10 cellular contexts compared by ENCODE assay signal in the genomic region with DNA sequence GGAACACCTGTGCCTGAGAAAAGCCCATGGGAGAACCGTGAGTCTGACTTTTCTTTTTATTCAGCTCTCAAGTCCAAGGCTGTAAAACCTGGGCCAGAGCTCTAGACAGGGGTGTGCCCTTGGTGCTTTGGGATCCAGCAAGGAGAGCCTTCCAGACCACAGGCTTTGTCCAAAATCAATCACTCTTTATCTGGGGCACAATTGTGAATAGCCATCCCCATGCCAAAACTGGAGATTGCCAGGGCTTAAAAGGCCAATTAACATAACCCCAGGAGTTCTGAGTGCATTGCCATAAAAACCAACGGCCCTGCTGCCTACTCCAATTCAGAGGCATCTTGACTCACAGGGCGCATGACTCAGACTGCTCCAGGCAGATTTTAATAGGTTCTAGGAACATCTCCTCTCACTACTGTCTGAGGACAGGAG.
A peak's percentile ranks its signal among the peaks of the same experiment; 100 is the strongest.
DNase-seq lines count a peak whose midpoint lies in the region; ATAC-seq and TF ChIP-seq lines count a peak whose summit lies in the region.
"Had no signal": no experiment of that assay in that cellular context is flagged by ENCODE, and none has a peak within 500 bp of the region (broad histone marks: within the 10 kb centered on the region; RNA-seq: fewer than 3 reads in every experiment).

No MANE protein-coding gene starts in this region.

- no peak for TF ChIP-seq CTCF in 22Rv1 (IDR thresholded peaks at IDR 0.05)
- no peak for TF ChIP-seq CTCF in foreskin fibroblast (IDR thresholded peaks at IDR 0.05; ENCODE audit: low read depth, low read length)
- TF ChIP-seq CTCF in right lobe of liver (IDR thresholded peaks at IDR 0.05) = no peak

- TF ChIP-seq POLR2A in right lobe of liver (IDR thresholded peaks at IDR 0.05) = no peak

- no peak overlapping the region for H3K4me3 ChIP-seq in foreskin fibroblast (ENCODE audit: low read depth in 1 of 2, low read length in 2 of 2)
- H3K4me3 ChIP-seq in right lobe of liver = no peak overlapping the region
- H3K4me3 ChIP-seq: BLaER1 treated with 17β-estradiol and CSF1 and Interleukin-3, amounts not matched to agents 10 nM and 100 nM had no signal

- H3K27ac ChIP-seq in 22Rv1 (peak overlapping the region; percentile 54), right lobe of liver (no peak overlapping the region)
- H3K27ac ChIP-seq: BLaER1 treated with 17β-estradiol and CSF1 and Interleukin-3, amounts not matched to agents 10 nM and 100 nM had no signal

- 67% methylated on average over 2 of the region's 3 CpGs for WGBS in right lobe of liver (ENCODE audit: insufficient coverage, low coverage, low lambda C conversion rate, missing lambda C conversion rate)

- intact Hi-C loops in right lobe of liver (cut with DNase I) = no loop called here

- ATAC-seq in HG03378 (IDR thresholded peaks at IDR 0.05; ENCODE audit: unreplicated experiment) (no peak), right lobe of liver (no peak), GM21367 (IDR thresholded peaks at IDR 0.05; ENCODE audit: unreplicated experiment) (no peak)

- no peaks in the 10 kb centered on the region for H3K36me3 ChIP-seq in right lobe of liver
- H3K36me3 ChIP-seq: BLaER1 treated with 17β-estradiol and CSF1 and Interleukin-3, amounts not matched to agents 10 nM and 100 nM had no signal

- no peaks in the 10 kb centered on the region for H3K9me3 ChIP-seq in right lobe of liver

- DNase-seq in HK-2 (ENCODE audit: unreplicated experiment) = peak; percentile 29
- peak; percentile 48 for DNase-seq in RKO (ENCODE audit: low spot score)
- peak; percentile 49 to 80 for DNase-seq in foreskin fibroblast
- DNase-seq in right lobe of liver = no peak
- no peak for DNase-seq in activated effector memory CD4-positive, alpha-beta T cell treated with anti-CD3 and anti-CD28 coated beads, Interleukin-2, amount 50 U/mL, for 16 hours
- DNase-seq: stimulated activated CD4-positive, alpha-beta T cell treated with anti-CD3 and anti-CD28 coated beads, Interleukin-4, amount 100 ng/mL, for 4 hours had no signal

- no peaks in the 10 kb centered on the region for H3K27me3 ChIP-seq in right lobe of liver
- H3K27me3 ChIP-seq: BLaER1 treated with 17β-estradiol and CSF1 and Interleukin-3, amounts not matched to agents 10 nM and 100 nM had no signal

- H3K4me1 ChIP-seq in right lobe of liver = no peaks in the 10 kb centered on the region
- H3K4me1 ChIP-seq: BLaER1 treated with 17β-estradiol and CSF1 and Interleukin-3, amounts not matched to agents 10 nM and 100 nM had no signal

Comparison
In these comparisons a context has a peak if more than half of its experiments do, and no peak if none do; other contexts are left out.
1. DNase-seq: peak in HK-2 (single experiment), RKO (single experiment) and foreskin fibroblast (2 of 2); none in right lobe of liver (0 of 3) and activated effector memory CD4-positive, alpha-beta T cell treated with anti-CD3 and anti-CD28 coated beads, Interleukin-2, amount 50 U/mL, for 16 hours (single experiment).